ENCODE assay signal across 25 cellular contexts in genomic region chr2:118168606-118169005, GRCh38.
A peak's percentile ranks its signal among the peaks of the same experiment; 100 is the strongest.
DNase-seq lines count a peak whose midpoint lies in the region; ATAC-seq, FAIRE-seq and TF ChIP-seq lines count a peak whose summit lies in the region.
"Had no signal": no experiment of that assay in that cellular context is flagged by ENCODE, and none has a peak within 500 bp of the region (broad histone marks: within the 10 kb centered on the region; RNA-seq: fewer than 3 reads in every experiment).

No MANE protein-coding gene starts in this region.

- H3K27me3 Mint-ChIP-seq in MCF 10A (ENCODE audit: insufficient read depth, unreplicated experiment), result no peaks in the 10 kb centered on the region
- H3K27me3 Mint-ChIP-seq in activated CD8-positive, alpha-beta T cell treated with anti-CD3 and anti-CD28 coated beads for 36 hours, result peaks cover 5% of the 10 kb centered on the region
- H3K27me3 Mint-ChIP-seq: activated naive CD4-positive, alpha-beta T cell treated with anti-CD3 and anti-CD28 coated beads, Interleukin-2, amount 50 U/mL, for 24 hours; progenitor cell of endocrine pancreas had no signal

- no peaks in the 10 kb centered on the region for H3K4me1 Mint-ChIP-seq in MCF 10A (ENCODE audit: insufficient read depth, unreplicated experiment)
- H3K4me1 Mint-ChIP-seq in activated CD8-positive, alpha-beta T cell treated with anti-CD3 and anti-CD28 coated beads for 36 hours (ENCODE audit: low read depth), result no peaks in the 10 kb centered on the region
- H3K4me1 Mint-ChIP-seq: neural progenitor cell had no signal

- no peaks in the 10 kb centered on the region for H3K4me1 ChIP-seq in breast epithelium
- no peaks in the 10 kb centered on the region for H3K4me1 ChIP-seq in gastroesophageal sphincter
- H3K4me1 ChIP-seq: left lung, neural progenitor cell had no signal

- peak; percentile 60 for DNase-seq in MCF 10A (ENCODE audit: unreplicated experiment)
- DNase-seq in breast epithelium (ENCODE audit: low spot score in 2 of 2), result no peak
- DNase-seq in RCC 7860 (ENCODE audit: low spot score), result peak; percentile 14
- peak; percentile 86 for DNase-seq in kidney tubule cell (ENCODE audit: low spot score)
- no peak for DNase-seq in activated gamma-delta T cell (lab: John Stamatoyannopoulos, UW)
- DNase-seq in activated CD8-positive, alpha-beta T cell treated with anti-CD3 and anti-CD28 coated beads for 36 hours, result no peak
- no peak for DNase-seq in left lobe of liver (ENCODE audit: low spot score)
- DNase-seq: DMS153, NCI-H187, NCI-H2227 treated with DMSO at 0.1 percent for 48 hours had no signal

- FAIRE-seq in RCC 7860 (lab: Jason Lieb, UNC), result no peak
- FAIRE-seq: A204.1, astrocyte, GM12891, K562 had no signal

- TF ChIP-seq POLR2A in breast epithelium (IDR thresholded peaks at IDR 0.05) (no peak), gastroesophageal sphincter (IDR thresholded peaks at IDR 0.05) (no peak)

- CTCF ChIA-PET in MCF 10A (lab: Yijun Ruan, JAX), result interaction anchor here (0.6 to 0.7 kb wide), 2 partner anchors 696 to 958 kb away, joined by 3 read pairs; no protein-coding TSS in a partner anchor
- CTCF ChIA-PET in activated CD8-positive, alpha-beta T cell treated with anti-CD3 and anti-CD28 coated beads for 36 hours (lab: Charles Lee), result no interaction called here

- no TSS peak for BruUV-seq in MCF 10A (replicated peaks; lab: Mats Ljungman, UMichigan)

- POLR2A ChIA-PET in MCF 10A (lab: Yijun Ruan, JAX), result no interaction called here
- POLR2A ChIA-PET in activated CD8-positive, alpha-beta T cell treated with anti-CD3 and anti-CD28 coated beads for 36 hours (lab: Charles Lee), result interaction anchor here (0.6 kb wide), 1 partner anchor 18 kb away, joined by 3 read pairs; no protein-coding TSS in a partner anchor

- intact Hi-C loops in MCF 10A (cut with micrococcal nuclease) (no loop called here), breast epithelium (cut with DNase I; ENCODE audit: low total_unique reads) (no loop called here)
- intact Hi-C loops in activated CD8-positive, alpha-beta T cell treated with anti-CD3 and anti-CD28 coated beads for 36 hours (cut with micrococcal nuclease), result no loop called here

- no peak overlapping the region for H3K4me3 ChIP-seq in breast epithelium
- no peak overlapping the region for H3K4me3 ChIP-seq in gastroesophageal sphincter
- H3K4me3 ChIP-seq: BLaER1 treated with 17β-estradiol and CSF1 and Interleukin-3, amounts not matched to agents 10 nM and 100 nM; K562; left lung; neural progenitor cell; skin epidermis; tibial nerve had no signal

- no peak overlapping the region for H3K4me3 Mint-ChIP-seq in MCF 10A (ENCODE audit: unreplicated experiment)
- no peak overlapping the region for H3K4me3 Mint-ChIP-seq in activated CD8-positive, alpha-beta T cell treated with anti-CD3 and anti-CD28 coated beads for 36 hours
- H3K4me3 Mint-ChIP-seq: neural progenitor cell; stimulated activated naive CD8-positive, alpha-beta T cell treated with anti-CD3 and anti-CD28 coated beads, Interleukin-15, amount 100 ng/mL, for 72 hours had no signal

- H3K27me3 ChIP-seq in breast epithelium, result peaks cover 0 to 4% of the 10 kb centered on the region in 2 donors
- peaks cover 18% of the 10 kb centered on the region for H3K27me3 ChIP-seq in gastroesophageal sphincter
- H3K27me3 ChIP-seq: BLaER1 treated with 17β-estradiol and CSF1 and Interleukin-3, amounts not matched to agents 10 nM and 100 nM; left lung; neural progenitor cell; tibial nerve had no signal

- H3K36me3 Mint-ChIP-seq in MCF 10A (ENCODE audit: insufficient read depth, unreplicated experiment), result no peaks in the 10 kb centered on the region
- H3K36me3 Mint-ChIP-seq in activated CD8-positive, alpha-beta T cell treated with anti-CD3 and anti-CD28 coated beads for 36 hours (ENCODE audit: low read depth), result no peaks in the 10 kb centered on the region
- H3K36me3 Mint-ChIP-seq: activated naive CD4-positive, alpha-beta T cell treated with anti-CD3 and anti-CD28 coated beads, Interleukin-2, amount 50 U/mL, for 24 hours; neural progenitor cell had no signal

- ATAC-seq in gastroesophageal sphincter, result no peak
- ATAC-seq in activated CD8-positive, alpha-beta T cell treated with anti-CD3 and anti-CD28 coated beads for 36 hours, result no peak
- no peak for ATAC-seq in left lobe of liver
- ATAC-seq: K562 had no signal

- H3K36me3 ChIP-seq in breast epithelium (no peaks in the 10 kb centered on the region), gastroesophageal sphincter (no peaks in the 10 kb centered on the region)
- H3K36me3 ChIP-seq: BLaER1 treated with 17β-estradiol and CSF1 and Interleukin-3, amounts not matched to agents 10 nM and 100 nM; left lung; neural progenitor cell; tibial nerve had no signal

- H3K27ac Mint-ChIP-seq in MCF 10A (ENCODE audit: low read depth, unreplicated experiment), result no peak overlapping the region
- no peak overlapping the region for H3K27ac Mint-ChIP-seq in activated CD8-positive, alpha-beta T cell treated with anti-CD3 and anti-CD28 coated beads for 36 hours
- H3K27ac Mint-ChIP-seq: activated T-cell treated with anti-CD3 and anti-CD28 coated beads, Interleukin-2, amount 50 U/mL, for 72 hours; neural progenitor cell; progenitor cell of endocrine pancreas; stimulated activated naive CD8-positive, alpha-beta T cell treated with anti-CD3 and anti-CD28 coated beads, Interleukin-15, amount 100 ng/mL, for 72 hours had no signal

- TF ChIP-seq CTCF in MCF 10A (IDR thresholded peaks at IDR 0.05; ENCODE audit: unreplicated experiment), result no peak
- TF ChIP-seq CTCF in breast epithelium (IDR thresholded peaks at IDR 0.05), result no peak
- TF ChIP-seq CTCF in gastroesophageal sphincter (IDR thresholded peaks at IDR 0.05), result no peak
- TF ChIP-seq CTCF in activated CD8-positive, alpha-beta T cell treated with anti-CD3 and anti-CD28 coated beads for 36 hours (IDR thresholded peaks at IDR 0.05), result no peak

- no peak for TF ChIP-seq EP300 in gastroesophageal sphincter (IDR thresholded peaks at IDR 0.05)

- no peak overlapping the region for H3K27ac ChIP-seq in breast epithelium
- no peak overlapping the region for H3K27ac ChIP-seq in gastroesophageal sphincter
- H3K27ac ChIP-seq: HL-60, left lung, neural progenitor cell had no signal

- H3K9me3 ChIP-seq in breast epithelium, result peaks cover 0 to 8% of the 10 kb centered on the region in 2 donors
- no peaks in the 10 kb centered on the region for H3K9me3 ChIP-seq in gastroesophageal sphincter

- 29 to 44% methylated on average over 1 to 2 of the region's 3 CpGs for WGBS in gastroesophageal sphincter (ENCODE audit: low coverage in 1 of 2), 2 donors

- no peaks in the 10 kb centered on the region for H3K9me3 Mint-ChIP-seq in MCF 10A (ENCODE audit: unreplicated experiment)
- H3K9me3 Mint-ChIP-seq in activated CD8-positive, alpha-beta T cell treated with anti-CD3 and anti-CD28 coated beads for 36 hours, result peaks cover 4% of the 10 kb centered on the region
- H3K9me3 Mint-ChIP-seq: activated naive CD4-positive, alpha-beta T cell treated with anti-CD3 and anti-CD28 coated beads, Interleukin-2, amount 50 U/mL, for 24 hours had no signal

Comparison
In these comparisons a context has a peak if more than half of its experiments do, and no peak if none do; other contexts are left out.
1. DNase-seq: peak in MCF 10A (single experiment), RCC 7860 (single experiment) and kidney tubule cell (single experiment); none in breast epithelium (0 of 2), activated gamma-delta T cell (single experiment), activated CD8-positive, alpha-beta T cell treated with anti-CD3 and anti-CD28 coated beads for 36 hours (single experiment) and left lobe of liver (single experiment).